Comparison of ENCODE assay signal across 1 cellular context in genomic region chr7:65037740-65038678, GRCh38.
A peak's percentile ranks its signal among the peaks of the same experiment; 100 is the strongest.
TF ChIP-seq lines count a peak whose summit lies in the region.

No MANE protein-coding gene starts in this region.

TF ChIP-seq in H1, 55 proteins besides CTCF, POLR2A, EP300 and RAD21 (continued from another document):
- TF ChIP-seq RBBP5 (IDR thresholded peaks at IDR 0.05; ENCODE audit: borderline replicate concordance, low read depth, low read length) (0 out of 2 replicates have a peak, but pooled peaks have one; percentile 86), YY1 (IDR thresholded peaks at IDR 0.05; ENCODE audit: low read depth, low read length) (peak; percentile 66; the same call in 1 of the 2 replicates), ASH2L (IDR thresholded peaks at IDR 0.05; ENCODE audit: low read length) (peak; percentile 73)
